In genomic region chr9:97740848-97741821, GRCh38 we compare ENCODE assay signal across 8 cellular contexts. TPM values are rescaled to one million over a fixed set of nuclear protein-coding genes. Genes with fewer than 3 reads are reported as not detected.
DNase-seq lines count a peak whose midpoint lies in the region; ATAC-seq and TF ChIP-seq lines count a peak whose summit lies in the region.

No MANE protein-coding gene starts in this region.

- H3K4me3 ChIP-seq in MG63 (0 out of 2 replicates have a peak overlapping the region, but pooled peaks have one; percentile 0), tibial artery (peak overlapping the region; percentile 40 to 57), WERI-Rb-1 (ENCODE audit: low read depth, low read length) (no peak overlapping the region)

- H3K9me3 ChIP-seq in MG63 = peaks cover 6% of the 10 kb centered on the region
- peaks cover 0 to 7% (median 4%) of the 10 kb centered on the region in 3 donors for H3K9me3 ChIP-seq in tibial artery
- no peaks in the 10 kb centered on the region for H3K9me3 ChIP-seq in WERI-Rb-1 (ENCODE audit: severe bottlenecking)

- no peak overlapping the region for H3K27ac Mint-ChIP-seq in natural killer cell treated with Interleukin-12 subunit alpha and Interleukin-12 subunit beta and Interleukin-15 and Interleukin-18, amount 100 ng/mL, for 72 hours

- H3K4me1 ChIP-seq in tibial artery = peaks cover 0 to 14% (median 10%) of the 10 kb centered on the region in 4 donors

- H3K27me3 ChIP-seq in MG63 = no peaks in the 10 kb centered on the region
- H3K27me3 ChIP-seq in tibial artery = peaks cover 0 to 25% of the 10 kb centered on the region in 2 donors
- no peaks in the 10 kb centered on the region for H3K27me3 ChIP-seq in WERI-Rb-1 (ENCODE audit: insufficient read depth, low read depth, severe bottlenecking)

- DNase-seq in DMS53 treated with DMSO at 0.1 percent for 48 hours (lab: John Stamatoyannopoulos, UW; ENCODE audit: unreplicated experiment) = peak; percentile 33
- peak; percentile 91 for DNase-seq in MG63
- DNase-seq in activated T-cell treated with anti-CD3 and anti-CD28 coated beads for 4 hours = peak; percentile 5
- peak; percentile 10 for DNase-seq in fibroblast of peridontal ligament (ENCODE audit: extremely low read depth)
- DNase-seq in natural killer cell treated with Interleukin-12 subunit alpha and Interleukin-12 subunit beta and Interleukin-15 and Interleukin-18, amount 100 ng/mL, for 72 hours (ENCODE audit: low spot score) = no peak
- DNase-seq in tibial artery = peak; percentile 26 to 86
- DNase-seq in WERI-Rb-1 = no peak
- no peak for DNase-seq in SKM-1 (lab: John Stamatoyannopoulos, UW; ENCODE audit: unreplicated experiment)

- no peaks in the 10 kb centered on the region for H3K9me3 Mint-ChIP-seq in natural killer cell treated with Interleukin-12 subunit alpha and Interleukin-12 subunit beta and Interleukin-15 and Interleukin-18, amount 100 ng/mL, for 72 hours

- TF ChIP-seq CTCF in tibial artery (IDR thresholded peaks at IDR 0.05) (no peak), WERI-Rb-1 (IDR thresholded peaks at IDR 0.05; ENCODE audit: low read depth, low read length) (no peak)

- ATAC-seq in natural killer cell treated with Interleukin-12 subunit alpha and Interleukin-12 subunit beta and Interleukin-15 and Interleukin-18, amount 100 ng/mL, for 72 hours = peak; percentile 35 to 63

- H3K36me3 ChIP-seq in MG63 (no peaks in the 10 kb centered on the region), tibial artery (no peaks in the 10 kb centered on the region), WERI-Rb-1 (no peaks in the 10 kb centered on the region)

- no peak overlapping the region for H3K4me3 Mint-ChIP-seq in natural killer cell treated with Interleukin-12 subunit alpha and Interleukin-12 subunit beta and Interleukin-15 and Interleukin-18, amount 100 ng/mL, for 72 hours

- H3K27me3 Mint-ChIP-seq in natural killer cell treated with Interleukin-12 subunit alpha and Interleukin-12 subunit beta and Interleukin-15 and Interleukin-18, amount 100 ng/mL, for 72 hours = peaks cover 56 to 58% of the 10 kb centered on the region in 2 donors

- peaks cover 0 to 8% of the 10 kb centered on the region in 2 donors for H3K4me1 Mint-ChIP-seq in natural killer cell treated with Interleukin-12 subunit alpha and Interleukin-12 subunit beta and Interleukin-15 and Interleukin-18, amount 100 ng/mL, for 72 hours (ENCODE audit: low read depth in 2 of 2)

- intact Hi-C loops in tibial artery (cut with DNase I; ENCODE audit: low total_unique reads) = no loop called here

- H3K36me3 Mint-ChIP-seq in natural killer cell treated with Interleukin-12 subunit alpha and Interleukin-12 subunit beta and Interleukin-15 and Interleukin-18, amount 100 ng/mL, for 72 hours = peaks cover 6% of the 10 kb centered on the region

- peak overlapping the region; percentile 9 to 16 for H3K27ac ChIP-seq in tibial artery
- no peak overlapping the region for H3K27ac ChIP-seq in WERI-Rb-1

RNA-seq across cellular contexts. Expression of gene XPA, which starts 44.0 kb away (rescaled TPM):
- total RNA-seq in MG63 (2014; rRNA removed; shearing (Covaris generic); ENCODE audit: low replicate concordance) = 4.9 and 15.5 TPM in 2 replicates
- total RNA-seq in natural killer cell treated with Interleukin-12 subunit alpha and Interleukin-12 subunit beta and Interleukin-15 and Interleukin-18, amount 100 ng/mL, for 72 hours = 10 to 100 TPM; 11.2 to 12.5 TPM

Comparison
In these comparisons a context has a peak if more than half of its experiments do, and no peak if none do; other contexts are left out.
1. DNase-seq: peak in DMS53 treated with DMSO at 0.1 percent for 48 hours (single experiment), MG63 (single experiment), activated T-cell treated with anti-CD3 and anti-CD28 coated beads for 4 hours (single experiment), fibroblast of peridontal ligament (single experiment) and tibial artery (2 of 2); none in natural killer cell treated with Interleukin-12 subunit alpha and Interleukin-12 subunit beta and Interleukin-15 and Interleukin-18, amount 100 ng/mL, for 72 hours (single experiment), WERI-Rb-1 (single experiment) and SKM-1 (single experiment).